ENCODE assay signal across 8 cellular contexts in the genomic region with DNA sequence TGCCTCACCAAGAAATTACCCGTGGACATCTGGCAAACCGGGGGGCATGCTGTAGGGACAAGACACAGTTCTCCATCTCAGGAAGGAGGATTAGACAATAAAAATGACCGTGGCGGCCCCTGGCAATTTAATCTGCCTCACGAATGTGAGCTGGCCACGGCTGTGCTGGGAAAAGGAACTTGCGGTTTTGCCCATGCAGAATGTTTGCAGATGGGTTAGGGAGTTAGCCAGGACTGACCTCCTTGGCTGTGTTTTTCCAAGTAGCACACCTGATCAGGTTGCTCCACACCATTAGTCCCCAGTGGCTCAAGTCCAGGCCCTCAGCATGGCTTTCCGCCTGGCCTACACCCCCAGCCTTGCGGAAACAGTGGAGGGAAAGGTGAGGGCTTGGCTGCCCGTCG. TPM values are rescaled to one million over a fixed set of nuclear protein-coding genes. Genes with fewer than 3 reads are reported as not detected.
DNase-seq lines count a peak whose midpoint lies in the region; ATAC-seq, FAIRE-seq and TF ChIP-seq lines count a peak whose summit lies in the region.

No MANE protein-coding gene starts in this region.

- no peak overlapping the region for H3K9ac ChIP-seq in endothelial cell of umbilical vein (replicated peaks; ENCODE audit: extremely low read depth, insufficient read depth, low read length)

- H3K36me3 Mint-ChIP-seq in activated T-cell treated with anti-CD3 and anti-CD28 coated beads, Interleukin-2, amount 50 U/mL, for 4 hours (ENCODE audit: insufficient read depth), result peaks cover 16% of the 10 kb centered on the region

- POLR2A ChIA-PET in endothelial cell of umbilical vein (lab: Charles Lee), result no interaction called here

- TF ChIP-seq CTCF in endothelial cell of umbilical vein (IDR thresholded peaks at IDR 0.05; ENCODE audit: extremely low read depth in 1 of 2, insufficient read depth in 1 of 2, low read depth in 1 of 2, low read length in 2 of 2), result no peak
- no peak for TF ChIP-seq CTCF in prostate gland (IDR thresholded peaks at IDR 0.05)

- H3K27me3 Mint-ChIP-seq in activated T-cell treated with anti-CD3 and anti-CD28 coated beads, Interleukin-2, amount 50 U/mL, for 4 hours (ENCODE audit: low read depth), result no peaks in the 10 kb centered on the region

- H3K9me3 ChIP-seq in endothelial cell of umbilical vein (replicated peaks; ENCODE audit: control insufficient read depth, insufficient read depth, low read length) (no peaks in the 10 kb centered on the region), prostate gland (no peaks in the 10 kb centered on the region)

- H3K9me3 Mint-ChIP-seq in activated T-cell treated with anti-CD3 and anti-CD28 coated beads, Interleukin-2, amount 50 U/mL, for 4 hours, result no peaks in the 10 kb centered on the region

- peak; percentile 88 for DNase-seq in Caki2 (ENCODE audit: low read depth)
- DNase-seq in NCI-H510A (lab: John Stamatoyannopoulos, UW), result peak; percentile 26
- no peak for DNase-seq in endothelial cell of umbilical vein (ENCODE audit: low read depth, low spot score)
- DNase-seq in prostate gland (ENCODE audit: low spot score), result peak; percentile 72
- no peak for DNase-seq in HTR-8/SVneo (ENCODE audit: insufficient read length, low spot score)
- no peak for DNase-seq in activated T-cell treated with anti-CD3 and anti-CD28 coated beads, Interleukin-2, amount 50 U/mL, for 4 hours
- DNase-seq in EL, result no peak

- ATAC-seq in HG03521 (IDR thresholded peaks at IDR 0.05; ENCODE audit: unreplicated experiment), result no peak
- ATAC-seq in activated T-cell treated with anti-CD3 and anti-CD28 coated beads, Interleukin-2, amount 50 U/mL, for 4 hours, result no peak

- H3K4me1 ChIP-seq in endothelial cell of umbilical vein (ENCODE audit: control insufficient read depth, extremely low read depth, insufficient read depth, low read length), result peaks cover 40% of the 10 kb centered on the region
- peaks cover 46% of the 10 kb centered on the region for H3K4me1 ChIP-seq in prostate gland (replicated peaks)

- CTCF ChIA-PET in endothelial cell of umbilical vein (lab: Charles Lee), result interaction anchor here (0.6 kb wide), 1 partner anchor 36 kb away, joined by 3 read pairs; no protein-coding TSS in a partner anchor

- H2AFZ ChIP-seq in endothelial cell of umbilical vein (ENCODE audit: low read depth, low read length), result no peak overlapping the region

- no peak for TF ChIP-seq POLR2A in endothelial cell of umbilical vein (IDR thresholded peaks at IDR 0.05; ENCODE audit: low read depth, low read length)
- no peak for TF ChIP-seq POLR2A in prostate gland (IDR thresholded peaks at IDR 0.05)

- no peaks in the 10 kb centered on the region for H4K20me1 ChIP-seq in endothelial cell of umbilical vein (replicated peaks; ENCODE audit: control insufficient read depth, extremely low read depth, insufficient read depth, low read length)

- FAIRE-seq in endothelial cell of umbilical vein (lab: Jason Lieb, UNC), result no peak
- no peak for FAIRE-seq in HTR-8/SVneo (lab: Jason Lieb, UNC)

- H3K27ac ChIP-seq in endothelial cell of umbilical vein (ENCODE audit: insufficient read depth, low read depth, low read length), result peak overlapping the region; percentile 31
- H3K27ac ChIP-seq in prostate gland, result peak overlapping the region; percentile 86 to 91

- H3K4me1 Mint-ChIP-seq in activated T-cell treated with anti-CD3 and anti-CD28 coated beads, Interleukin-2, amount 50 U/mL, for 4 hours (ENCODE audit: low read depth), result peaks cover 19% of the 10 kb centered on the region

- no peaks in the 10 kb centered on the region for H3K27me3 ChIP-seq in endothelial cell of umbilical vein (ENCODE audit: control insufficient read depth in 2 of 2, insufficient read depth in 2 of 2, low read length in 2 of 2)
- H3K27me3 ChIP-seq in prostate gland (replicated peaks; ENCODE audit: insufficient read depth), result no peaks in the 10 kb centered on the region

- H3K4me2 ChIP-seq in endothelial cell of umbilical vein (ENCODE audit: insufficient read depth, low read length), result no peak overlapping the region

- WGBS in prostate gland, result 43% methylated on average over 11 of the region's 11 CpGs

- H3K79me2 ChIP-seq in endothelial cell of umbilical vein (ENCODE audit: control insufficient read depth, insufficient read depth, low read length), result no peaks in the 10 kb centered on the region

- dilution Hi-C loops in endothelial cell of umbilical vein (cut with MboI; ENCODE audit: extremely low pct_ligation_motif_present, low sequenced_read_pairs), result no loop called here

- no peaks in the 10 kb centered on the region for H3K9me1 ChIP-seq in endothelial cell of umbilical vein (replicated peaks; ENCODE audit: control insufficient read depth, extremely low read depth, insufficient read depth, low read length)

- BruUV-seq in endothelial cell of umbilical vein (replicated peaks; lab: Mats Ljungman, UMichigan), result no TSS peak

- intact Hi-C loops in endothelial cell of umbilical vein (cut with micrococcal nuclease) (no loop called here), prostate gland (cut with DNase I) (no loop called here)

- H3K36me3 ChIP-seq in endothelial cell of umbilical vein (ENCODE audit: control insufficient read depth in 2 of 2, extremely low read depth in 1 of 2, insufficient read depth in 2 of 2, low read length in 2 of 2) (no peaks in the 10 kb centered on the region), prostate gland (no peaks in the 10 kb centered on the region)

- no peak overlapping the region for H3K4me3 ChIP-seq in endothelial cell of umbilical vein (replicated peaks in 1 of 3; ENCODE audit: insufficient read depth in 1 of 3, low read depth in 1 of 3, low read length in 3 of 3)
- no peak overlapping the region for H3K4me3 ChIP-seq in prostate gland

- no peak overlapping the region for H3K4me3 Mint-ChIP-seq in activated T-cell treated with anti-CD3 and anti-CD28 coated beads, Interleukin-2, amount 50 U/mL, for 4 hours

- in situ Hi-C loops in Caki2 (cut with HindIII; ENCODE audit: low pct_unique_long_range_greater_than_20kb, low sequenced_read_pairs), result no loop called here

TF ChIP-seq in endothelial cell of umbilical vein, 7 proteins besides CTCF, POLR2A, EP300 and RAD21:
- TF ChIP-seq GATA2 (IDR thresholded peaks at IDR 0.05; ENCODE audit: insufficient read depth, insufficient read length, low read depth, low read length) (no peak), MYC (IDR thresholded peaks at IDR 0.05; ENCODE audit: low read depth, low read length) (no peak), POLR2AphosphoS5 (IDR thresholded peaks at IDR 0.05; ENCODE audit: insufficient read depth, low read depth, low read length) (no peak), FOS (IDR thresholded peaks at IDR 0.05; ENCODE audit: borderline replicate concordance, insufficient read depth, low read length) (no peak), JUN (IDR thresholded peaks at IDR 0.05; ENCODE audit: borderline replicate concordance, insufficient read depth, insufficient read length, low read depth) (no peak), EZH2 (IDR thresholded peaks at IDR 0.05; ENCODE audit: borderline replicate concordance, low read depth, low read length, severe bottlenecking) (no peak)
- TF ChIP-seq, protein P1, sequence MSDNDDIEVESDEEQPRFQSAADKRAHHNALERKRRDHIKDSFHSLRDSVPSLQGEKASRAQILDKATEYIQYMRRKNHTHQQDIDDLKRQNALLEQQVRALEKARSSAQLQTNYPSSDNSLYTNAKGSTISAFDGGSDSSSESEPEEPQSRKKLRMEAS (IDR thresholded peaks at IDR 0.05; ENCODE audit: insufficient read depth, insufficient read length), result no peak

RNA-seq across cellular contexts. Expression of gene TPCN1, which starts 20.8 kb away (rescaled TPM):
- total RNA-seq in Caki2 (2014; rRNA removed; shearing (Covaris generic); ENCODE audit: low replicate concordance), result 16.4 and 18.9 TPM in 2 replicates
- total RNA-seq in endothelial cell of umbilical vein (17.9 and 28.3 TPM in 2 replicates), prostate gland (10 to 100 TPM; 52.6 to 65.3 TPM)
- 18.7 and 19.5 TPM in 2 replicates for polyA plus RNA-seq in endothelial cell of umbilical vein
- polyA plus RNA-seq in endothelial cell of umbilical vein (2011; cell fraction: cytosol; rRNA removed), result 11.0 and 12.8 TPM in 2 replicates
- 69.3 and 74.3 TPM in 2 replicates for polyA plus RNA-seq in endothelial cell of umbilical vein (2011; cell fraction: nucleus; rRNA removed)
- 15.9 and 22.7 TPM in 2 replicates for polyA plus RNA-seq in endothelial cell of umbilical vein (2012)
- 35.2 and 36.9 TPM in 2 replicates for polyA minus RNA-seq in endothelial cell of umbilical vein
- polyA minus RNA-seq in endothelial cell of umbilical vein (2011; cell fraction: cytosol; rRNA and poly(A)+ RNA removed), result 18.6 TPM
- 34.9 and 40.1 TPM in 2 replicates for polyA minus RNA-seq in endothelial cell of umbilical vein (2011; cell fraction: nucleus; rRNA and poly(A)+ RNA removed)
- 10 to 100 TPM; 17.5 to 23.7 (median 20.8) TPM for total RNA-seq in activated T-cell treated with anti-CD3 and anti-CD28 coated beads, Interleukin-2, amount 50 U/mL, for 4 hours

RNA-seq across cellular contexts. Expression of gene RITA1, which starts 56.5 kb away (rescaled TPM):
- 37.1 and 53.0 TPM in 2 replicates for total RNA-seq in Caki2 (2014; rRNA removed; shearing (Covaris generic); ENCODE audit: low replicate concordance)
- total RNA-seq in endothelial cell of umbilical vein (20.4 and 20.7 TPM in 2 replicates), prostate gland (10 to 100 TPM; 29.0 to 39.7 TPM)
- polyA plus RNA-seq in endothelial cell of umbilical vein, result 21.1 and 21.3 TPM in 2 replicates
- 12.9 and 16.2 TPM in 2 replicates for polyA plus RNA-seq in endothelial cell of umbilical vein (2011; cell fraction: cytosol; rRNA removed)
- 6.4 and 7.6 TPM in 2 replicates for polyA plus RNA-seq in endothelial cell of umbilical vein (2011; cell fraction: nucleus; rRNA removed)
- 16.4 and 17.8 TPM in 2 replicates for polyA plus RNA-seq in endothelial cell of umbilical vein (2012)
- 7.9 and 8.3 TPM in 2 replicates for polyA minus RNA-seq in endothelial cell of umbilical vein
- 22.8 TPM for polyA minus RNA-seq in endothelial cell of umbilical vein (2011; cell fraction: cytosol; rRNA and poly(A)+ RNA removed)
- polyA minus RNA-seq in endothelial cell of umbilical vein (2011; cell fraction: nucleus; rRNA and poly(A)+ RNA removed), result 4.5 and 8.0 TPM in 2 replicates
- 10 to 100 TPM; 24.6 to 31.0 (median 27.5) TPM for total RNA-seq in activated T-cell treated with anti-CD3 and anti-CD28 coated beads, Interleukin-2, amount 50 U/mL, for 4 hours

RNA-seq across cellular contexts. Expression of gene DDX54, which starts 56.7 kb away (rescaled TPM):
- total RNA-seq in Caki2 (2014; rRNA removed; shearing (Covaris generic); ENCODE audit: low replicate concordance), result 48.3 and 57.9 TPM in 2 replicates
- total RNA-seq in endothelial cell of umbilical vein, result 76.4 and 90.0 TPM in 2 replicates
- polyA plus RNA-seq in endothelial cell of umbilical vein, result 41.9 and 54.1 TPM in 2 replicates
- 60.6 and 60.8 TPM in 2 replicates for polyA plus RNA-seq in endothelial cell of umbilical vein (2011; cell fraction: cytosol; rRNA removed)
- polyA plus RNA-seq in endothelial cell of umbilical vein (2011; cell fraction: nucleus; rRNA removed), result 70.0 and 79.9 TPM in 2 replicates
- 34.6 and 38.7 TPM in 2 replicates for polyA plus RNA-seq in endothelial cell of umbilical vein (2012)
- polyA minus RNA-seq in endothelial cell of umbilical vein, result 26.9 and 43.8 TPM in 2 replicates
- 41.9 TPM for polyA minus RNA-seq in endothelial cell of umbilical vein (2011; cell fraction: cytosol; rRNA and poly(A)+ RNA removed)
- 36.6 and 38.9 TPM in 2 replicates for polyA minus RNA-seq in endothelial cell of umbilical vein (2011; cell fraction: nucleus; rRNA and poly(A)+ RNA removed)
- total RNA-seq in prostate gland, result 100 to 1,000 TPM in 1 of 2 donors, 10 to 100 TPM in 1; 66.3 to 119 TPM
- total RNA-seq in activated T-cell treated with anti-CD3 and anti-CD28 coated beads, Interleukin-2, amount 50 U/mL, for 4 hours, result 100 to 1,000 TPM; 213 to 236 (median 232) TPM

Comparison
In these comparisons a context has a peak if more than half of its experiments do, and no peak if none do; other contexts are left out.
1. DNase-seq: peak in Caki2 (single experiment), NCI-H510A (single experiment) and prostate gland (single experiment); none in endothelial cell of umbilical vein (single experiment), HTR-8/SVneo (single experiment), activated T-cell treated with anti-CD3 and anti-CD28 coated beads, Interleukin-2, amount 50 U/mL, for 4 hours (single experiment) and EL (single experiment).